Comparison of ENCODE assay signal across 13 cellular contexts in the genomic region with DNA sequence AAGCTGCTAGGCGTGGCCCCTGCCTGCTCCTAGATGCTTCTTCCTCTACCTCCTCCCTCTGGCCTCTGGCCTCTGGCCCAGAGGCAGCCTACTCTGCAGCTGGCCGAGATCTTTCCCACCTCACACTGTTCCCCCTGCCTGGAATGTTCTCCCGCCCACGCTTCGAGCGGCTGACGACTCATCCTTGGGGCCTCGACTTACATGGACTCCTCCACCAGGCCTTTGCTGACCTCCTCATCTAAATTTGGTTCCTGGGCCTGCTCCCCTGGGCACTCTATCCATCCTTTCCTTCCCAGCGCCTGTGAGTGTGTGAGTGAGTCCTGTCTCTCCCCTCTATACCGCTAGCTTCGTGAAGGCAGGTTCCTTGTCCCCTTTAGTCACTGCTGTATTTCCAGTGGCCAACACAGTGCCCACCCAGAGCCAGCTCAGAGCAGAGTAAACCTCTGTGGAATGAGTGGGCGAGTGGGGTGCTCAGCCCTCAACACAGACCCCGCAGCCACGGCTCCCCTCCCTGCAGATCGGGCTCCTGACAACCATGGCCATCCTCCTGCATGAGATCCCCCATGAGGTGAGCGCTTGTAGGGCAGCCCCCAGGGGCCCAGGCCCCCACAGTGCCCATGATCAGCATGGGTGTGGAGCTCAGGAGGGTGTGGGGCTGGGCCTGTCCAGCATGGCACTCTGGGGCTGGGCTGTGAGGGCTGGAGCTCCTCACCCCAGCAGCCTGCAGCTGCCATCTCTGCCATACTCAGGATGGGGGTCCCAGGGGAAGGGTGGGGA. TPM values are rescaled to one million over a fixed set of nuclear protein-coding genes. Genes with fewer than 3 reads are reported as not detected.
DNase-seq lines count a peak whose midpoint lies in the region; ATAC-seq, FAIRE-seq and TF ChIP-seq lines count a peak whose summit lies in the region.
"Had no signal": no experiment of that assay in that cellular context is flagged by ENCODE, and none has a peak within 500 bp of the region (broad histone marks: within the 10 kb centered on the region; RNA-seq: fewer than 3 reads in every experiment).

No MANE protein-coding gene starts in this region.

- TF ChIP-seq POLR2A in K562 (conservative IDR thresholded peaks at IDR 0.05), result no peak
- no peak for TF ChIP-seq POLR2A in thyroid gland (IDR thresholded peaks at IDR 0.05)

- no peaks in the 10 kb centered on the region for H3K9me3 Mint-ChIP-seq in activated CD8-positive, alpha-beta T cell treated with anti-CD3 and anti-CD28 coated beads for 36 hours
- H3K9me3 Mint-ChIP-seq in activated CD8-positive, alpha-beta T cell treated with anti-CD3 and anti-CD28 coated beads, Interleukin-2, amount 10 ng/mL, durations not matched to agents 7 days and 5 days (ENCODE audit: insufficient read depth), result no peaks in the 10 kb centered on the region

- BruUV-seq in K562 (replicated peaks; lab: Mats Ljungman, UMichigan), result no TSS peak
- BruUV-seq in PC-9 (replicated peaks; lab: Mats Ljungman, UMichigan), result no TSS peak

- H3K9me3 ChIP-seq in K562 (replicated peaks; ENCODE audit: control insufficient read depth, insufficient read depth, low read depth, low read length) (no peaks in the 10 kb centered on the region), lung (ENCODE audit: control insufficient read depth in 2 of 2, insufficient read depth in 1 of 2, low read length in 1 of 2) (no peaks in the 10 kb centered on the region), thyroid gland (no peaks in the 10 kb centered on the region), PC-9 (ENCODE audit: insufficient read depth, low read depth) (no peaks in the 10 kb centered on the region)

- in situ Hi-C loops in K562 (cut with MboI), result no loop called here

- H2AFZ ChIP-seq in K562 (ENCODE audit: low read depth, low read length) (no peak overlapping the region), PC-9 (no peak overlapping the region)

- no peak for TF ChIP-seq RAD21 in K562 (CRISPR knock-in tag; conservative IDR thresholded peaks at IDR 0.05 in 1 of 2, IDR thresholded peaks at IDR 0.05 in 1 of 2)

- H3K79me2 ChIP-seq in K562 (ENCODE audit: control insufficient read depth, insufficient read depth, low read length) (peaks cover 3% of the 10 kb centered on the region; the same call in 2 of the 3 replicates), PC-9 (ENCODE audit: low read depth) (no peaks in the 10 kb centered on the region)

- TF ChIP-seq EP300 in K562 (IDR thresholded peaks at IDR 0.05; ENCODE audit: low read length), result no peak

- DNase-seq in activated CD8-positive, alpha-beta T cell treated with anti-CD3 and anti-CD28 coated beads for 36 hours, result no peak
- no peak for DNase-seq in activated CD8-positive, alpha-beta T cell treated with anti-CD3 and anti-CD28 coated beads, Interleukin-2, amount 10 ng/mL, durations not matched to agents 7 days and 5 days
- DNase-seq in K562 (ENCODE audit: extremely low read depth in 1 of 4, low spot score in 3 of 4) (peak in 1 of 4 experiments; percentile 37), lung (ENCODE audit: low spot score) (peak; percentile 62), thyroid gland (no peak), T-helper 9 cell (no peak), PC-9 (no peak), NCI-H526 treated with DMSO at 0.1 percent for 48 hours (lab: John Stamatoyannopoulos, UW) (no peak)
- DNase-seq: effector CD8-positive, alpha-beta T cell; left cardiac atrium; NCI-H146 had no signal

- peak overlapping the region in 1 of 2 experiments; percentile 57; a peak in 2 of 4 replicates for H3K9ac ChIP-seq in K562 (ENCODE audit: insufficient read depth in 1 of 2, low read depth in 2 of 2, low read length in 2 of 2)

- no peak overlapping the region for H3K4me3 Mint-ChIP-seq in activated CD8-positive, alpha-beta T cell treated with anti-CD3 and anti-CD28 coated beads for 36 hours
- no peak overlapping the region for H3K4me3 Mint-ChIP-seq in activated CD8-positive, alpha-beta T cell treated with anti-CD3 and anti-CD28 coated beads, Interleukin-2, amount 10 ng/mL, durations not matched to agents 7 days and 5 days

- H3K27me3 ChIP-seq in K562 (ENCODE audit: control insufficient read depth in 2 of 2, insufficient read depth in 2 of 2, low read length in 2 of 2), result no peaks in the 10 kb centered on the region
- H3K27me3 ChIP-seq in lung (ENCODE audit: control insufficient read depth, insufficient read depth), result no peaks in the 10 kb centered on the region
- H3K27me3 ChIP-seq in thyroid gland, result no peaks in the 10 kb centered on the region
- no peaks in the 10 kb centered on the region for H3K27me3 ChIP-seq in PC-9 (ENCODE audit: insufficient read depth, low read depth)

- H3K27ac ChIP-seq in K562 (ENCODE audit: extremely low read depth, low read depth, low read length) (no peak overlapping the region), lung (ENCODE audit: low read depth in 1 of 2, low read length in 1 of 2) (peak overlapping the region; percentile 49 to 54), thyroid gland (peak overlapping the region in 2 of 3 donors; percentile 83 to 93), PC-9 (no peak overlapping the region)

- peaks cover 12% of the 10 kb centered on the region for H3K36me3 Mint-ChIP-seq in activated CD8-positive, alpha-beta T cell treated with anti-CD3 and anti-CD28 coated beads for 36 hours (ENCODE audit: low read depth)
- H3K36me3 Mint-ChIP-seq in activated CD8-positive, alpha-beta T cell treated with anti-CD3 and anti-CD28 coated beads, Interleukin-2, amount 10 ng/mL, durations not matched to agents 7 days and 5 days (ENCODE audit: low read depth), result peaks cover 25% of the 10 kb centered on the region

- H4K20me1 ChIP-seq in K562 (replicated peaks; ENCODE audit: control insufficient read depth, insufficient read depth, low read length), result peaks cover 9% of the 10 kb centered on the region; the same call in 1 of the 2 replicates
- no peaks in the 10 kb centered on the region; the same call in none of the 2 replicates for H4K20me1 ChIP-seq in PC-9 (ENCODE audit: insufficient read depth)

- H3K36me3 ChIP-seq in K562 (ENCODE audit: control insufficient read depth, insufficient read depth, low read length), result peaks cover 18% of the 10 kb centered on the region
- peaks cover under 1 to 49% of the 10 kb centered on the region in 2 donors for H3K36me3 ChIP-seq in lung (ENCODE audit: control insufficient read depth in 2 of 2, insufficient read depth in 2 of 2, low read length in 2 of 2)
- H3K36me3 ChIP-seq in thyroid gland, result peaks cover 31 to 35% of the 10 kb centered on the region in 2 donors
- H3K36me3 ChIP-seq in PC-9 (ENCODE audit: low read depth), result no peaks in the 10 kb centered on the region

- no peak for TF ChIP-seq CTCF in activated CD8-positive, alpha-beta T cell treated with anti-CD3 and anti-CD28 coated beads for 36 hours (IDR thresholded peaks at IDR 0.05)
- no peak for TF ChIP-seq CTCF in K562 (IDR thresholded peaks at IDR 0.05 in 2 of 3, conservative IDR thresholded peaks at IDR 0.05 in 1 of 3; ENCODE audit: insufficient read depth in 2 of 3, low read depth in 1 of 3, low read length in 3 of 3)
- no peak for TF ChIP-seq CTCF in lung (IDR thresholded peaks at IDR 0.05; ENCODE audit: control extremely low read depth, extremely low read depth)
- TF ChIP-seq CTCF in thyroid gland (IDR thresholded peaks at IDR 0.05), result no peak
- no peak for TF ChIP-seq CTCF in PC-9 (conservative IDR thresholded peaks at IDR 0.05)

- 42% methylated on average over 13 of the region's 16 CpGs for WGBS in K562 (ENCODE audit: insufficient coverage, low coverage, missing lambda C conversion rate)
- 81 to 90% methylated on average over 16 of the region's 16 CpGs for whole genome bisulfite sequencing in lung, 2 donors
- 73 to 87% methylated on average over 16 of the region's 16 CpGs for WGBS in thyroid gland, 2 donors

- H3K27me3 Mint-ChIP-seq in activated CD8-positive, alpha-beta T cell treated with anti-CD3 and anti-CD28 coated beads for 36 hours, result no peaks in the 10 kb centered on the region
- H3K27me3 Mint-ChIP-seq in activated CD8-positive, alpha-beta T cell treated with anti-CD3 and anti-CD28 coated beads, Interleukin-2, amount 10 ng/mL, durations not matched to agents 7 days and 5 days (ENCODE audit: low read depth), result no peaks in the 10 kb centered on the region

- intact Hi-C loops in activated CD8-positive, alpha-beta T cell treated with anti-CD3 and anti-CD28 coated beads for 36 hours (cut with micrococcal nuclease), result no loop called here
- intact Hi-C loops in K562 (cut with micrococcal nuclease), result loop anchor here (2.0 kb wide), 1 partner anchor 203 kb away; no protein-coding TSS in a partner anchor
- intact Hi-C loops in thyroid gland (cut with DNase I), result no loop called here
- intact Hi-C loops in PC-9 (cut with micrococcal nuclease; ENCODE audit: unreplicated experiment), result no loop called here

- H3K4me1 ChIP-seq in K562 (replicated peaks in 1 of 2; ENCODE audit: control insufficient read depth in 2 of 2, insufficient read depth in 2 of 2, low read length in 2 of 2) (peaks cover 2 to 65% of the 10 kb centered on the region in 2 experiments; a peak in 4 of 5 replicates), lung (ENCODE audit: control insufficient read depth in 2 of 2, insufficient read depth in 2 of 2, low read length in 2 of 2) (peaks cover 3 to 24% of the 10 kb centered on the region in 2 donors), thyroid gland (peaks cover 26 to 51% of the 10 kb centered on the region in 2 donors), PC-9 (replicated peaks; ENCODE audit: insufficient read depth) (peaks cover 30% of the 10 kb centered on the region)

- H3F3A ChIP-seq in PC-9 (ENCODE audit: insufficient read depth, low read depth), result peaks cover 58% of the 10 kb centered on the region; the same call in 1 of the 2 replicates

- CTCF ChIA-PET in activated CD8-positive, alpha-beta T cell treated with anti-CD3 and anti-CD28 coated beads for 36 hours (lab: Charles Lee), result interaction anchor here (1.5 kb wide), 1 partner anchor 40 kb away, joined by 7 read pairs; no protein-coding TSS in a partner anchor
- CTCF ChIA-PET in activated CD8-positive, alpha-beta T cell treated with anti-CD3 and anti-CD28 coated beads, Interleukin-2, amount 10 ng/mL, durations not matched to agents 7 days and 5 days (lab: Charles Lee), result interaction anchor here (9.7 kb wide), 1 partner anchor 43 kb away, joined by 133 read pairs; no protein-coding TSS in a partner anchor
- CTCF ChIA-PET in K562 (lab: Yijun Ruan, JAX; ENCODE audit: low intra/inter-chr PET ratio), result no interaction called here
- CTCF ChIA-PET in PC-9 (lab: Charles Lee), result no interaction called here

- POLR2A ChIA-PET in activated CD8-positive, alpha-beta T cell treated with anti-CD3 and anti-CD28 coated beads for 36 hours (lab: Charles Lee), result interaction anchor here (0.8 to 2.2 kb wide), 3 partner anchors 9 to 139 kb away, joined by 3 to 13 read pairs (median 3); partner anchors contain the start of gene PSMC3
- POLR2A ChIA-PET in activated CD8-positive, alpha-beta T cell treated with anti-CD3 and anti-CD28 coated beads, Interleukin-2, amount 10 ng/mL, durations not matched to agents 7 days and 5 days (lab: Charles Lee), result interaction anchor here (0.7 kb wide), 1 partner anchor 12 kb away, joined by 3 read pairs; the partner anchor contains the start of gene PSMC3
- POLR2A ChIA-PET in K562 (lab: Yijun Ruan, JAX), result interaction anchor here (0.6 to 1.2 kb wide), 2 partner anchors 10 to 37 kb away, joined by 3 to 6 read pairs; no protein-coding TSS in a partner anchor
- POLR2A ChIA-PET in PC-9 (lab: Charles Lee; ENCODE audit: unreplicated experiment), result no interaction called here

- no peak for ATAC-seq in activated CD8-positive, alpha-beta T cell treated with anti-CD3 and anti-CD28 coated beads for 36 hours
- ATAC-seq in activated CD8-positive, alpha-beta T cell treated with anti-CD3 and anti-CD28 coated beads, Interleukin-2, amount 10 ng/mL, durations not matched to agents 7 days and 5 days, result no peak
- ATAC-seq in K562, result no peak
- no peak for ATAC-seq in lung (ENCODE audit: insufficient read depth, low FRiP score)

- H3K27ac Mint-ChIP-seq in activated CD8-positive, alpha-beta T cell treated with anti-CD3 and anti-CD28 coated beads for 36 hours, result peak overlapping the region; percentile 5
- H3K27ac Mint-ChIP-seq in activated CD8-positive, alpha-beta T cell treated with anti-CD3 and anti-CD28 coated beads, Interleukin-2, amount 10 ng/mL, durations not matched to agents 7 days and 5 days, result no peak overlapping the region

- H3K4me1 Mint-ChIP-seq in activated CD8-positive, alpha-beta T cell treated with anti-CD3 and anti-CD28 coated beads for 36 hours (ENCODE audit: low read depth), result peaks cover 7% of the 10 kb centered on the region
- peaks cover 4% of the 10 kb centered on the region for H3K4me1 Mint-ChIP-seq in activated CD8-positive, alpha-beta T cell treated with anti-CD3 and anti-CD28 coated beads, Interleukin-2, amount 10 ng/mL, durations not matched to agents 7 days and 5 days (ENCODE audit: low read depth)

- H3K4me2 ChIP-seq in K562 (ENCODE audit: insufficient read depth, low read length) (no peak overlapping the region), PC-9 (no peak overlapping the region)

- peak; percentile 11 for FAIRE-seq in K562 (lab: Jason Lieb, UNC)
- FAIRE-seq: A204.1 had no signal

- peaks cover 10% of the 10 kb centered on the region for H3K9me1 ChIP-seq in K562 (ENCODE audit: control insufficient read depth, insufficient read depth, low read length)

- no peak overlapping the region for H3K4me3 ChIP-seq in K562
- no peak overlapping the region for H3K4me3 ChIP-seq in lung
- no peak overlapping the region for H3K4me3 ChIP-seq in thyroid gland (replicated peaks in 1 of 3)
- H3K4me3 ChIP-seq in PC-9, result no peak overlapping the region

- no peaks in the 10 kb centered on the region for H3K9me2 ChIP-seq in PC-9 (ENCODE audit: insufficient read depth)

RNA-seq across cellular contexts. Expression of gene SLC39A13, which starts 5.7 kb away (rescaled TPM):
- 10 to 100 TPM; 10.0 to 10.5 TPM for total RNA-seq in activated CD8-positive, alpha-beta T cell treated with anti-CD3 and anti-CD28 coated beads for 36 hours
- total RNA-seq in activated CD8-positive, alpha-beta T cell treated with anti-CD3 and anti-CD28 coated beads, Interleukin-2, amount 10 ng/mL, durations not matched to agents 7 days and 5 days, result 10 to 100 TPM; 19.2 to 20.0 TPM
- total RNA-seq in K562 (2011; cell fraction: chromatin; rRNA removed; ENCODE audit: low replicate concordance), result 14.7 and 58.9 TPM in 2 replicates
- total RNA-seq in K562 (2011; cell fraction: nucleolus; rRNA removed), result 52.1 and 58.4 TPM in 2 replicates
- total RNA-seq in K562 (2011; cell fraction: nucleoplasm; rRNA removed), result 29.8 and 30.5 TPM in 2 replicates
- total RNA-seq in K562 (2014; rRNA removed) (9.5 and 14.0 TPM in 2 replicates), K562 (2014; rRNA removed; fragmentation: Illumina TruSeq; extraction: Trizol) (0.61 and 1.3 TPM in 2 replicates), K562 (2015; rRNA removed; fragmentation: Illumina TruSeq; extraction: Trizol) (3.2 TPM in 2 replicates), K562 (2021) (10.9 TPM in 2 replicates), lung (10 to 100 TPM; 31.8 to 83.8 TPM), thyroid gland (10 to 100 TPM; 51.3 to 84.3 (median 66.8) TPM), PC-9 (2021) (28.8 and 32.3 TPM in 2 replicates)
- polyA plus RNA-seq in K562 (2011; rRNA removed) (6.7 and 10.2 TPM in 2 replicates), K562 (2014; fragmentation: Illumina TruSeq; extraction: Trizol) (2.8 and 7.3 TPM in 2 replicates), K562 (2014; fragmentation: Nextera tagmentation; extraction: Ambion mirVana) (under 1 TPM; 0.17 to 0.24 TPM), K562 (2014; rRNA removed) (14.4 and 15.9 TPM in 2 replicates), lung (10 to 100 TPM; 67.5 to 82.2 TPM)
- polyA plus RNA-seq in K562 (2011; cell fraction: cytosol; rRNA removed), result 11.1 and 20.7 TPM in 2 replicates
- 75.5 and 90.8 TPM in 2 replicates for polyA plus RNA-seq in K562 (2011; cell fraction: nucleus; rRNA removed)
- 7.4 and 23.7 TPM in 2 replicates for polyA plus RNA-seq in K562 (2012)
- 1.3 and 1.6 TPM in 2 replicates for polyA minus RNA-seq in K562 (2011; rRNA and poly(A)+ RNA removed)
- polyA minus RNA-seq in K562 (2011; cell fraction: cytosol; rRNA and poly(A)+ RNA removed), result 3.2 and 7.4 TPM in 2 replicates
- polyA minus RNA-seq in K562 (2011; cell fraction: nucleus; rRNA and poly(A)+ RNA removed), result 10.1 and 12.0 TPM in 2 replicates

RNA-seq across cellular contexts. Expression of gene PSMC3, which starts 12.1 kb away (rescaled TPM):
- total RNA-seq in activated CD8-positive, alpha-beta T cell treated with anti-CD3 and anti-CD28 coated beads for 36 hours, result 100 to 1,000 TPM; 137 to 140 TPM
- total RNA-seq in activated CD8-positive, alpha-beta T cell treated with anti-CD3 and anti-CD28 coated beads, Interleukin-2, amount 10 ng/mL, durations not matched to agents 7 days and 5 days, result 100 to 1,000 TPM; 179 TPM
- total RNA-seq in K562 (2011; cell fraction: chromatin; rRNA removed; ENCODE audit: low replicate concordance), result 145 and 204 TPM in 2 replicates
- 116 and 126 TPM in 2 replicates for total RNA-seq in K562 (2011; cell fraction: nucleolus; rRNA removed)
- 96.6 and 141 TPM in 2 replicates for total RNA-seq in K562 (2011; cell fraction: nucleoplasm; rRNA removed)
- total RNA-seq in K562 (2014; rRNA removed) (222 and 237 TPM in 2 replicates), K562 (2014; rRNA removed; fragmentation: Illumina TruSeq; extraction: Trizol) (311 and 382 TPM in 2 replicates), K562 (2015; rRNA removed; fragmentation: Illumina TruSeq; extraction: Trizol) (292 and 301 TPM in 2 replicates), K562 (2021) (189 and 211 TPM in 2 replicates), lung (100 to 1,000 TPM in 1 of 2 donors, 10 to 100 TPM in 1; 61.6 to 137 TPM), thyroid gland (100 to 1,000 TPM in 2 of 4 donors, 10 to 100 TPM in 2; 92.7 to 240 (median 123) TPM), PC-9 (2021) (160 and 222 TPM in 2 replicates)
- polyA plus RNA-seq in K562 (2011; rRNA removed) (126 and 240 TPM in 2 replicates), K562 (2014; fragmentation: Illumina TruSeq; extraction: Trizol) (324 and 393 TPM in 2 replicates), K562 (2014; fragmentation: Nextera tagmentation; extraction: Ambion mirVana) (10 to 100 TPM; 44.3 to 98.5 TPM), K562 (2014; rRNA removed) (262 and 265 TPM in 2 replicates), lung (100 to 1,000 TPM; 145 to 192 TPM)
- polyA plus RNA-seq in K562 (2011; cell fraction: cytosol; rRNA removed), result 134 and 180 TPM in 2 replicates
- polyA plus RNA-seq in K562 (2011; cell fraction: nucleus; rRNA removed), result 72.2 and 75.9 TPM in 2 replicates
- polyA plus RNA-seq in K562 (2012), result 229 and 337 TPM in 2 replicates
- 357 and 499 TPM in 2 replicates for polyA minus RNA-seq in K562 (2011; rRNA and poly(A)+ RNA removed)
- polyA minus RNA-seq in K562 (2011; cell fraction: cytosol; rRNA and poly(A)+ RNA removed), result 72.6 and 83.1 TPM in 2 replicates
- polyA minus RNA-seq in K562 (2011; cell fraction: nucleus; rRNA and poly(A)+ RNA removed), result 50.2 and 64.0 TPM in 2 replicates

RNA-seq across cellular contexts. Expression of gene RAPSN, which starts 34.8 kb away (rescaled TPM):
- under 1 TPM; 0.36 to 0.81 TPM for total RNA-seq in activated CD8-positive, alpha-beta T cell treated with anti-CD3 and anti-CD28 coated beads for 36 hours
- total RNA-seq in activated CD8-positive, alpha-beta T cell treated with anti-CD3 and anti-CD28 coated beads, Interleukin-2, amount 10 ng/mL, durations not matched to agents 7 days and 5 days, result 1 to 10 TPM in 1 of 2 experiments, under 1 TPM in 1; 0.45 to 1.2 TPM
- total RNA-seq in K562 (2011; cell fraction: chromatin; rRNA removed; ENCODE audit: low replicate concordance), result not detected in 2 replicates
- total RNA-seq in K562 (2011; cell fraction: nucleolus; rRNA removed), result not detected in 2 replicates
- not detected in 2 replicates for total RNA-seq in K562 (2011; cell fraction: nucleoplasm; rRNA removed)
- not detected in 2 replicates for total RNA-seq in K562 (2014; rRNA removed)
- not detected in 2 replicates for total RNA-seq in K562 (2014; rRNA removed; fragmentation: Illumina TruSeq; extraction: Trizol)
- total RNA-seq in K562 (2015; rRNA removed; fragmentation: Illumina TruSeq; extraction: Trizol), result 0.11 TPM in 1 of 2 replicates, not detected in the other
- 0.13 TPM in 1 of 2 replicates, not detected in the other for total RNA-seq in K562 (2021)
- 0.06 TPM in 1 of 2 replicates, not detected in the other for polyA plus RNA-seq in K562 (2011; rRNA removed)
- 0.04 TPM in 1 of 2 replicates, not detected in the other for polyA plus RNA-seq in K562 (2011; cell fraction: cytosol; rRNA removed)
- polyA plus RNA-seq in K562 (2011; cell fraction: nucleus; rRNA removed), result not detected in 2 replicates
- 0.14 TPM in 1 of 2 replicates, not detected in the other for polyA plus RNA-seq in K562 (2012)
- not detected in 2 replicates for polyA plus RNA-seq in K562 (2014; fragmentation: Illumina TruSeq; extraction: Trizol)
- not detected for polyA plus RNA-seq in K562 (2014; fragmentation: Nextera tagmentation; extraction: Ambion mirVana)
- not detected in 2 replicates for polyA plus RNA-seq in K562 (2014; rRNA removed)
- not detected in 2 replicates for polyA minus RNA-seq in K562 (2011; rRNA and poly(A)+ RNA removed)
- not detected in 2 replicates for polyA minus RNA-seq in K562 (2011; cell fraction: cytosol; rRNA and poly(A)+ RNA removed)
- polyA minus RNA-seq in K562 (2011; cell fraction: nucleus; rRNA and poly(A)+ RNA removed), result not detected in 2 replicates
- total RNA-seq in lung, result 1 to 10 TPM in 1 of 2 donors, not detected in 1; 1.5 TPM
- under 1 TPM; 0.38 to 0.49 TPM for polyA plus RNA-seq in lung
- under 1 TPM in 1 of 4 donors, not detected in 3; 0.67 TPM for total RNA-seq in thyroid gland
- total RNA-seq in PC-9 (2021), result 5.4 and 7.3 TPM in 2 replicates
- total RNA-seq: left cardiac atrium, SK-MEL-5 had no signal

RNA-seq across cellular contexts. Expression of gene SPI1, which starts 35.7 kb away (rescaled TPM):
- under 1 TPM in 1 of 2 experiments, not detected in 1; 0.25 TPM for total RNA-seq in activated CD8-positive, alpha-beta T cell treated with anti-CD3 and anti-CD28 coated beads for 36 hours
- total RNA-seq in activated CD8-positive, alpha-beta T cell treated with anti-CD3 and anti-CD28 coated beads, Interleukin-2, amount 10 ng/mL, durations not matched to agents 7 days and 5 days, result not detected
- 12.0 and 16.1 TPM in 2 replicates for total RNA-seq in K562 (2011; cell fraction: chromatin; rRNA removed; ENCODE audit: low replicate concordance)
- total RNA-seq in K562 (2011; cell fraction: nucleolus; rRNA removed), result 11.0 and 11.2 TPM in 2 replicates
- 18.0 and 31.5 TPM in 2 replicates for total RNA-seq in K562 (2011; cell fraction: nucleoplasm; rRNA removed)
- total RNA-seq in K562 (2014; rRNA removed) (23.4 and 32.6 TPM in 2 replicates), K562 (2014; rRNA removed; fragmentation: Illumina TruSeq; extraction: Trizol) (2.8 and 3.2 TPM in 2 replicates), K562 (2015; rRNA removed; fragmentation: Illumina TruSeq; extraction: Trizol) (10.3 and 12.5 TPM in 2 replicates), K562 (2021) (30.7 and 33.7 TPM in 2 replicates), lung (100 to 1,000 TPM in 1 of 2 donors, 10 to 100 TPM in 1; 27.6 to 188 TPM), thyroid gland (10 to 100 TPM in 1 of 4 donors, 1 to 10 TPM in 3; 4.8 to 18.0 (median 5.8) TPM), PC-9 (2021) (not detected in 2 replicates)
- polyA plus RNA-seq in K562 (2011; rRNA removed) (8.6 and 28.6 TPM in 2 replicates), K562 (2014; fragmentation: Illumina TruSeq; extraction: Trizol) (16.0 and 32.1 TPM in 2 replicates), K562 (2014; fragmentation: Nextera tagmentation; extraction: Ambion mirVana) (under 1 TPM; 0.10 to 0.11 TPM), K562 (2014; rRNA removed) (16.2 and 21.9 TPM in 2 replicates), lung (100 to 1,000 TPM; 123 to 344 TPM)
- 28.0 and 35.1 TPM in 2 replicates for polyA plus RNA-seq in K562 (2011; cell fraction: cytosol; rRNA removed)
- polyA plus RNA-seq in K562 (2011; cell fraction: nucleus; rRNA removed), result 24.3 and 25.6 TPM in 2 replicates
- 20.6 and 54.3 TPM in 2 replicates for polyA plus RNA-seq in K562 (2012)
- polyA minus RNA-seq in K562 (2011; rRNA and poly(A)+ RNA removed), result 21.0 and 25.6 TPM in 2 replicates
- polyA minus RNA-seq in K562 (2011; cell fraction: cytosol; rRNA and poly(A)+ RNA removed), result 22.7 and 32.9 TPM in 2 replicates
- 6.5 and 12.0 TPM in 2 replicates for polyA minus RNA-seq in K562 (2011; cell fraction: nucleus; rRNA and poly(A)+ RNA removed)
- total RNA-seq: SK-MEL-5 had no signal

Comparison
In these comparisons a context has a peak if more than half of its experiments do, and no peak if none do; other contexts are left out.
1. H3K27ac ChIP-seq: peak in lung (2 of 2) and thyroid gland (2 of 3); none in K562 (single experiment) and PC-9 (single experiment).
2. CTCF ChIA-PET loops: an anchor here in activated CD8-positive, alpha-beta T cell treated with anti-CD3 and anti-CD28 coated beads for 36 hours (1.5 kb wide) and activated CD8-positive, alpha-beta T cell treated with anti-CD3 and anti-CD28 coated beads, Interleukin-2, amount 10 ng/mL, durations not matched to agents 7 days and 5 days (9.7 kb wide); none called in K562 and PC-9.